In genomic region chr1:103333141-103333540, GRCh38 we compare ENCODE assay signal across 17 cellular contexts.
DNase-seq lines count a peak whose midpoint lies in the region; ATAC-seq and TF ChIP-seq lines count a peak whose summit lies in the region.
"Had no signal": no experiment of that assay in that cellular context is flagged by ENCODE, and none has a peak within 500 bp of the region (broad histone marks: within the 10 kb centered on the region; RNA-seq: fewer than 3 reads in every experiment).

No MANE protein-coding gene starts in this region.

- ATAC-seq in GM19025 (IDR thresholded peaks at IDR 0.05; ENCODE audit: low read depth, unreplicated experiment), result peak; percentile 61
- ATAC-seq in HG02588 (IDR thresholded peaks at IDR 0.05; ENCODE audit: unreplicated experiment), result peak; percentile 62
- peak; percentile 82 for ATAC-seq in HG03469 (IDR thresholded peaks at IDR 0.05; ENCODE audit: unreplicated experiment)
- ATAC-seq in upper lobe of right lung, result no peak
- ATAC-seq: activated CD4-positive, CD25-positive, alpha-beta regulatory T cell treated with anti-CD3 and anti-CD28 coated beads, Interleukin-2, amount 50 U/mL, for 24 hours; T-cell had no signal

- no peaks in the 10 kb centered on the region for H3K9me3 ChIP-seq in effector memory CD4-positive, alpha-beta T cell (ENCODE audit: control insufficient read depth, low read length)
- no peaks in the 10 kb centered on the region for H3K9me3 ChIP-seq in Caco-2
- H3K9me3 ChIP-seq in upper lobe of right lung, result no peaks in the 10 kb centered on the region
- H3K9me3 ChIP-seq: BLaER1 treated with 17β-estradiol and CSF1 and Interleukin-3, amounts not matched to agents 10 nM and 100 nM; neutrophil; Peyer's patch had no signal

- H3K9me3 Mint-ChIP-seq in neural crest cell (peaks cover 3% of the 10 kb centered on the region), Caco-2 (ENCODE audit: unreplicated experiment) (no peaks in the 10 kb centered on the region)
- H3K9me3 Mint-ChIP-seq: T-cell had no signal

- H3K27ac Mint-ChIP-seq in neural crest cell (ENCODE audit: unreplicated experiment), result peak overlapping the region; percentile 94
- H3K27ac Mint-ChIP-seq in Caco-2 (ENCODE audit: unreplicated experiment), result no peak overlapping the region
- H3K27ac Mint-ChIP-seq: activated naive CD8-positive, alpha-beta T cell; T-cell had no signal

- TF ChIP-seq CTCF in neural crest cell (conservative IDR thresholded peaks at IDR 0.05) (no peak), Caco-2 (IDR thresholded peaks at IDR 0.05; ENCODE audit: insufficient read depth in 1 of 2, low read depth in 1 of 2, low read length in 1 of 2, severe bottlenecking in 1 of 2, unreplicated experiment in 1 of 2) (no peak), upper lobe of right lung (IDR thresholded peaks at IDR 0.05) (no peak)

- no peak overlapping the region for H3K4me3 ChIP-seq in effector memory CD4-positive, alpha-beta T cell (ENCODE audit: insufficient read depth, low read depth, low read length, poor library complexity, severe bottlenecking)
- H3K4me3 ChIP-seq in Caco-2 (ENCODE audit: low read depth, low read length) (no peak overlapping the region), upper lobe of right lung (no peak overlapping the region)
- H3K4me3 ChIP-seq: BLaER1 treated with 17β-estradiol and CSF1 and Interleukin-3, amounts not matched to agents 10 nM and 100 nM; Peyer's patch had no signal

- H3K4me1 ChIP-seq in effector memory CD4-positive, alpha-beta T cell (ENCODE audit: control insufficient read depth, insufficient read depth, low read length, poor library complexity, severe bottlenecking), result no peaks in the 10 kb centered on the region
- H3K4me1 ChIP-seq in Caco-2, result no peaks in the 10 kb centered on the region
- H3K4me1 ChIP-seq in upper lobe of right lung, result no peaks in the 10 kb centered on the region
- H3K4me1 ChIP-seq: BLaER1 treated with 17β-estradiol and CSF1 and Interleukin-3, amounts not matched to agents 10 nM and 100 nM; Peyer's patch had no signal

- intact Hi-C loops in posterior vena cava (cut with DNase I), result no loop called here
- intact Hi-C loops in Caco-2 (cut with micrococcal nuclease; ENCODE audit: unreplicated experiment), result no loop called here
- intact Hi-C loops in upper lobe of right lung (cut with DNase I), result no loop called here

- H3K36me3 Mint-ChIP-seq in neural crest cell (ENCODE audit: low read depth) (no peaks in the 10 kb centered on the region), Caco-2 (ENCODE audit: insufficient read depth, unreplicated experiment) (no peaks in the 10 kb centered on the region)
- H3K36me3 Mint-ChIP-seq: activated naive CD8-positive, alpha-beta T cell; T-cell had no signal

- CTCF ChIA-PET in Caco-2 (lab: Charles Lee), result no interaction called here

- POLR2A ChIA-PET in Caco-2 (lab: Charles Lee), result no interaction called here

- H3K27ac ChIP-seq in effector memory CD4-positive, alpha-beta T cell (ENCODE audit: insufficient read depth, low read length, poor library complexity, severe bottlenecking), result no peak overlapping the region
- H3K27ac ChIP-seq in upper lobe of right lung, result no peak overlapping the region
- H3K27ac ChIP-seq: BLaER1 treated with 17β-estradiol and CSF1 and Interleukin-3, amounts not matched to agents 10 nM and 100 nM; neutrophil; Peyer's patch had no signal

- no TSS peak for BruUV-seq in Caco-2 (replicated peaks; lab: Mats Ljungman, UMichigan)

- H3K4me1 Mint-ChIP-seq in neural crest cell (peaks cover 42% of the 10 kb centered on the region), Caco-2 (ENCODE audit: low read depth, unreplicated experiment) (no peaks in the 10 kb centered on the region)
- H3K4me1 Mint-ChIP-seq: T-cell had no signal

- H3K4me3 Mint-ChIP-seq in neural crest cell (peak overlapping the region; percentile 73), Caco-2 (ENCODE audit: unreplicated experiment) (no peak overlapping the region)
- H3K4me3 Mint-ChIP-seq: activated naive CD8-positive, alpha-beta T cell; T-cell had no signal

- DNase-seq in neural crest cell (ENCODE audit: low read depth, low spot score) (no peak), posterior vena cava (ENCODE audit: low spot score) (no peak), Caco-2 (no peak), upper lobe of right lung (no peak)
- DNase-seq in effector memory CD4-positive, alpha-beta T cell, result no peak
- DNase-seq: central memory CD4-positive, alpha-beta T cell; mammary epithelial cell; NCI-H1105 treated with DMSO at 0.1 percent for 48 hours; Peyer's patch; T-cell had no signal

- no peaks in the 10 kb centered on the region for H3K27me3 ChIP-seq in effector memory CD4-positive, alpha-beta T cell (replicated peaks; ENCODE audit: control insufficient read depth, insufficient read depth, low read length, poor library complexity, severe bottlenecking)
- H3K27me3 ChIP-seq in Caco-2 (replicated peaks; ENCODE audit: control insufficient read depth, insufficient read depth, low read length) (no peaks in the 10 kb centered on the region), upper lobe of right lung (no peaks in the 10 kb centered on the region)
- H3K27me3 ChIP-seq: BLaER1 treated with 17β-estradiol and CSF1 and Interleukin-3, amounts not matched to agents 10 nM and 100 nM; neutrophil; Peyer's patch had no signal

- no peaks in the 10 kb centered on the region for H3K27me3 Mint-ChIP-seq in neural crest cell (ENCODE audit: low read depth)
- no peaks in the 10 kb centered on the region for H3K27me3 Mint-ChIP-seq in Caco-2 (ENCODE audit: insufficient read depth, unreplicated experiment)
- H3K27me3 Mint-ChIP-seq: activated naive CD8-positive, alpha-beta T cell; T-cell had no signal

- H3K36me3 ChIP-seq in effector memory CD4-positive, alpha-beta T cell (ENCODE audit: control insufficient read depth, insufficient read depth, low read length), result no peaks in the 10 kb centered on the region
- H3K36me3 ChIP-seq in Caco-2 (ENCODE audit: control insufficient read depth, insufficient read depth, low read length) (no peaks in the 10 kb centered on the region), upper lobe of right lung (no peaks in the 10 kb centered on the region)
- H3K36me3 ChIP-seq: BLaER1 treated with 17β-estradiol and CSF1 and Interleukin-3, amounts not matched to agents 10 nM and 100 nM; neutrophil; Peyer's patch had no signal
